ENCODE assay signal across 20 cellular contexts in the genomic region with DNA sequence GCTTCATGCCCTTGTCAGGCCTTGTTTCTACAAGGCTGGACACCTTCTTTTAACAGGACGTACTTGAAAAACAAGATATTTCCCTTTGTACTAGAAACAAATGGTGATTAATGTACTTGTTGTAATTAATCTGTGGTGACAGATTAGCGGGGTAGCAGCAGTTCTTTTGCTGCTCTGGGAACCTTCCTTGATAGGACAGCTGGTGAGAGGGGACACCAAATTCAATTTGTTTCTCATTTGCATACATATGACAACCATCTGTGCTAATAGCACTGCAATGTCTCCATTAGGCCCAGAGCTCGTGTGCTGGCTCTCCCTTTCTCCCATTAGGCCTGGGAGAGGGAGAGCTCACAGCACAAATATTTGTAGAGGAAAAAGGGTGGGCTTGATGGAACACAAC.
DNase-seq lines count a peak whose midpoint lies in the region; ATAC-seq and TF ChIP-seq lines count a peak whose summit lies in the region.
"Had no signal": no experiment of that assay in that cellular context is flagged by ENCODE, and none has a peak within 500 bp of the region (broad histone marks: within the 10 kb centered on the region; RNA-seq: fewer than 3 reads in every experiment).

No MANE protein-coding gene starts in this region.

- ATAC-seq in SK-N-SH treated with all-trans-retinoic acid at 6 μM for 48 hours (no peak), HG03025 (IDR thresholded peaks at IDR 0.05; ENCODE audit: low FRiP score, unreplicated experiment) (no peak)
- ATAC-seq: K562 had no signal

- no peak overlapping the region for H3K4me2 ChIP-seq in SK-N-SH
- H3K4me2 ChIP-seq: BLaER1 treated with 17β-estradiol and CSF1 and Interleukin-3, amounts not matched to agents 10 nM and 100 nM had no signal

- TF ChIP-seq EP300 in SK-N-SH (IDR thresholded peaks at IDR 0.05; ENCODE audit: borderline replicate concordance in 1 of 2, low read depth in 1 of 2, low read length in 1 of 2), result no peak

- H3K36me3 ChIP-seq in SK-N-SH (replicated peaks in 1 of 2; ENCODE audit: control insufficient read depth in 1 of 2, insufficient read depth in 2 of 2, low read length in 1 of 2), result no peaks in the 10 kb centered on the region

- no peaks in the 10 kb centered on the region for H3K9me3 Mint-ChIP-seq in glutamatergic neuron (ENCODE audit: unreplicated experiment)
- H3K9me3 Mint-ChIP-seq: H9 had no signal

- peaks cover 2% of the 10 kb centered on the region for H3K4me1 Mint-ChIP-seq in glutamatergic neuron (ENCODE audit: low read depth, unreplicated experiment)
- H3K4me1 Mint-ChIP-seq: H9 had no signal

- POLR2A ChIA-PET in SK-N-SH (lab: Yijun Ruan, JAX), result no interaction called here

- H3K79me2 ChIP-seq in SK-N-SH (ENCODE audit: insufficient read depth), result no peaks in the 10 kb centered on the region

- no peak overlapping the region for H2AFZ ChIP-seq in SK-N-SH (ENCODE audit: low read depth)

- H3K36me3 Mint-ChIP-seq in glutamatergic neuron (ENCODE audit: unreplicated experiment), result no peaks in the 10 kb centered on the region

- no peaks in the 10 kb centered on the region for H3F3A ChIP-seq in SK-N-SH (replicated peaks; ENCODE audit: insufficient read depth)

- no peak for TF ChIP-seq RAD21 in SK-N-SH (IDR thresholded peaks at IDR 0.05; ENCODE audit: low read length)

- no peaks in the 10 kb centered on the region for H3K27me3 ChIP-seq in SK-N-SH (ENCODE audit: insufficient read depth)
- H3K27me3 ChIP-seq: BLaER1 treated with 17β-estradiol and CSF1 and Interleukin-3, amounts not matched to agents 10 nM and 100 nM had no signal

- H3K27ac Mint-ChIP-seq in glutamatergic neuron (ENCODE audit: unreplicated experiment), result no peak overlapping the region
- H3K27ac Mint-ChIP-seq: H9 had no signal

- no peaks in the 10 kb centered on the region for H3K9me3 ChIP-seq in SK-N-SH

- 28% methylated on average over 3 of the region's 3 CpGs for WGBS in SK-N-SH (ENCODE audit: low lambda C conversion rate)

- H3K9me2 ChIP-seq in SK-N-SH, result no peaks in the 10 kb centered on the region

- H3K9ac ChIP-seq in SK-N-SH, result no peak overlapping the region
- H3K9ac ChIP-seq: BLaER1 treated with 17β-estradiol and CSF1 and Interleukin-3, amounts not matched to agents 10 nM and 100 nM had no signal

- no peaks in the 10 kb centered on the region; a peak in 1 of 4 replicates for H3K4me1 ChIP-seq in SK-N-SH (ENCODE audit: control insufficient read depth in 1 of 2, insufficient read depth in 2 of 2, low read depth in 1 of 2, low read length in 1 of 2)
- H3K4me1 ChIP-seq: BLaER1 treated with 17β-estradiol and CSF1 and Interleukin-3, amounts not matched to agents 10 nM and 100 nM had no signal

- CTCF ChIA-PET in SK-N-SH (lab: Yijun Ruan, JAX), result interaction anchor here (1.0 kb wide), 1 partner anchor 15 kb away, joined by 3 read pairs; no protein-coding TSS in a partner anchor

- H3K4me3 ChIP-seq in SK-N-SH (ENCODE audit: low read depth in 2 of 2, low read length in 1 of 2), result no peak overlapping the region
- H3K4me3 ChIP-seq: BLaER1 treated with 17β-estradiol and CSF1 and Interleukin-3, amounts not matched to agents 10 nM and 100 nM; K562 had no signal

- no peaks in the 10 kb centered on the region for H4K20me1 ChIP-seq in SK-N-SH (ENCODE audit: insufficient read depth)
- H4K20me1 ChIP-seq: BLaER1 treated with 17β-estradiol and CSF1 and Interleukin-3, amounts not matched to agents 10 nM and 100 nM had no signal

- peak; percentile 12 for DNase-seq in SK-N-SH
- peak; percentile 79 for DNase-seq in cerebellar cortex (ENCODE audit: low spot score)
- DNase-seq in glutamatergic neuron, result peak; percentile 19
- no peak for DNase-seq in Kasumi-1 (lab: John Stamatoyannopoulos, UW)
- DNase-seq in HPDE6-E6E7 (ENCODE audit: extremely low spot score), result no peak
- DNase-seq: 8988T; AML-193; Calu3; CD4-positive, CD25-positive, alpha-beta regulatory T cell; DMS153; DMS79 treated with DMSO at 0.1 percent for 48 hours; EL; GDM1; GOT3; H9 had no signal

- TF ChIP-seq CTCF in SK-N-SH (IDR thresholded peaks at IDR 0.05), result no peak
- TF ChIP-seq CTCF in glutamatergic neuron (IDR thresholded peaks at IDR 0.05; ENCODE audit: partially characterized antibody, unreplicated experiment), result no peak

- no peak overlapping the region for H3K4me3 Mint-ChIP-seq in glutamatergic neuron (ENCODE audit: unreplicated experiment)
- H3K4me3 Mint-ChIP-seq: CD4-positive, CD25-positive, alpha-beta regulatory T cell; H9 had no signal

- no peak overlapping the region for H3K27ac ChIP-seq in SK-N-SH (ENCODE audit: low read depth in 2 of 2, low read length in 1 of 2)
- H3K27ac ChIP-seq: BLaER1 treated with 17β-estradiol and CSF1 and Interleukin-3, amounts not matched to agents 10 nM and 100 nM; HL-60 had no signal

- H3K27me3 Mint-ChIP-seq in glutamatergic neuron (ENCODE audit: unreplicated experiment), result no peaks in the 10 kb centered on the region
- H3K27me3 Mint-ChIP-seq: CD4-positive, CD25-positive, alpha-beta regulatory T cell had no signal

TF ChIP-seq in SK-N-SH, 30 proteins besides CTCF, POLR2A, EP300 and RAD21:
- no peak for TF ChIP-seq TEAD4 (IDR thresholded peaks at IDR 0.05; ENCODE audit: borderline replicate concordance, insufficient read depth)
- TF ChIP-seq EZH2phosphoT487 (IDR thresholded peaks at IDR 0.05; ENCODE audit: borderline replicate concordance, low read depth), result no peak
- TF ChIP-seq MEF2A (IDR thresholded peaks at IDR 0.05; ENCODE audit: borderline replicate concordance, low read depth), result no peak
- TF ChIP-seq JUND (IDR thresholded peaks at IDR 0.05), result no peak
- no peak for TF ChIP-seq RXRA (IDR thresholded peaks at IDR 0.05; ENCODE audit: borderline replicate concordance, low read depth)
- no peak for TF ChIP-seq SMC3 (IDR thresholded peaks at IDR 0.05; ENCODE audit: low read depth, low read length)
- no peak for TF ChIP-seq GABPA (IDR thresholded peaks at IDR 0.05; ENCODE audit: low read depth)
- no peak for TF ChIP-seq ZBTB33 (IDR thresholded peaks at IDR 0.05; ENCODE audit: borderline replicate concordance, low read depth)
- no peak for TF ChIP-seq RCOR1 (IDR thresholded peaks at IDR 0.05; ENCODE audit: low read length)
- TF ChIP-seq NRF1 (IDR thresholded peaks at IDR 0.05; ENCODE audit: low read depth, low read length), result no peak
- TF ChIP-seq FOSL2 (IDR thresholded peaks at IDR 0.05; ENCODE audit: borderline replicate concordance, low read depth), result no peak

TF ChIP-seq in SK-N-SH treated with all-trans-retinoic acid at 6 μM for 48 hours, 23 proteins besides CTCF, POLR2A, EP300 and RAD21 (continues in another document):
- TF ChIP-seq ARNTL (CRISPR knock-in tag; IDR thresholded peaks at IDR 0.05; ENCODE audit: borderline replicate concordance, low read depth), result no peak
- TF ChIP-seq ZNF70 (CRISPR knock-in tag; IDR thresholded peaks at IDR 0.05), result no peak
- TF ChIP-seq CSRNP3 (CRISPR knock-in tag; IDR thresholded peaks at IDR 0.05), result no peak
- TF ChIP-seq, protein P1, sequence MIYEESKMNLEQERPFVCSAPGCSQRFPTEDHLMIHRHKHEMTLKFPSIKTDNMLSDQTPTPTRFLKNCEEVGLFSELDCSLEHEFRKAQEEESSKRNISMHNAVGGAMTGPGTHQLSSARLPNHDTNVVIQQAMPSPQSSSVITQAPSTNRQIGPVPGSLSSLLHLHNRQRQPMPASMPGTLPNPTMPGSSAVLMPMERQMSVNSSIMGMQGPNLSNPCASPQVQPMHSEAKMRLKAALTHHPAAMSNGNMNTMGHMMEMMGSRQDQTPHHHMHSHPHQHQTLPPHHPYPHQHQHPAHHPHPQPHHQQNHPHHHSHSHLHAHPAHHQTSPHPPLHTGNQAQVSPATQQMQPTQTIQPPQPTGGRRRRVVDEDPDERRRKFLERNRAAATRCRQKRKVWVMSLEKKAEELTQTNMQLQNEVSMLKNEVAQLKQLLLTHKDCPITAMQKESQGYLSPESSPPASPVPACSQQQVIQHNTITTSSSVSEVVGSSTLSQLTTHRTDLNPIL (CRISPR knock-in tag; IDR thresholded peaks at IDR 0.05; ENCODE audit: low read depth), result no peak
- no peak for TF ChIP-seq GLIS3 (CRISPR knock-in tag; IDR thresholded peaks at IDR 0.05)
- TF ChIP-seq PPARA (CRISPR knock-in tag; IDR thresholded peaks at IDR 0.05; ENCODE audit: borderline replicate concordance), result no peak
- TF ChIP-seq CSDC2 (CRISPR knock-in tag; IDR thresholded peaks at IDR 0.05), result no peak
- TF ChIP-seq ZFP3 (CRISPR knock-in tag; IDR thresholded peaks at IDR 0.05), result no peak
- no peak for TF ChIP-seq RARB (CRISPR knock-in tag; IDR thresholded peaks at IDR 0.05)
- TF ChIP-seq, protein P2, sequence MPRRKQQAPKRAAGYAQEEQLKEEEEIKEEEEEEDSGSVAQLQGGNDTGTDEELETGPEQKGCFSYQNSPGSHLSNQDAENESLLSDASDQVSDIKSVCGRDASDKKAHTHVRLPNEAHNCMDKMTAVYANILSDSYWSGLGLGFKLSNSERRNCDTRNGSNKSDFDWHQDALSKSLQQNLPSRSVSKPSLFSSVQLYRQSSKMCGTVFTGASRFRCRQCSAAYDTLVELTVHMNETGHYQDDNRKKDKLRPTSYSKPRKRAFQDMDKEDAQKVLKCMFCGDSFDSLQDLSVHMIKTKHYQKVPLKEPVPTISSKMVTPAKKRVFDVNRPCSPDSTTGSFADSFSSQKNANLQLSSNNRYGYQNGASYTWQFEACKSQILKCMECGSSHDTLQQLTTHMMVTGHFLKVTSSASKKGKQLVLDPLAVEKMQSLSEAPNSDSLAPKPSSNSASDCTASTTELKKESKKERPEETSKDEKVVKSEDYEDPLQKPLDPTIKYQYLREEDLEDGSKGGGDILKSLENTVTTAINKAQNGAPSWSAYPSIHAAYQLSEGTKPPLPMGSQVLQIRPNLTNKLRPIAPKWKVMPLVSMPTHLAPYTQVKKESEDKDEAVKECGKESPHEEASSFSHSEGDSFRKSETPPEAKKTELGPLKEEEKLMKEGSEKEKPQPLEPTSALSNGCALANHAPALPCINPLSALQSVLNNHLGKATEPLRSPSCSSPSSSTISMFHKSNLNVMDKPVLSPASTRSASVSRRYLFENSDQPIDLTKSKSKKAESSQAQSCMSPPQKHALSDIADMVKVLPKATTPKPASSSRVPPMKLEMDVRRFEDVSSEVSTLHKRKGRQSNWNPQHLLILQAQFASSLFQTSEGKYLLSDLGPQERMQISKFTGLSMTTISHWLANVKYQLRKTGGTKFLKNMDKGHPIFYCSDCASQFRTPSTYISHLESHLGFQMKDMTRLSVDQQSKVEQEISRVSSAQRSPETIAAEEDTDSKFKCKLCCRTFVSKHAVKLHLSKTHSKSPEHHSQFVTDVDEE (CRISPR knock-in tag; IDR thresholded peaks at IDR 0.05), result no peak

Comparison
In these comparisons a context has a peak if more than half of its experiments do, and no peak if none do; other contexts are left out.
1. DNase-seq: peak in SK-N-SH (single experiment), cerebellar cortex (single experiment) and glutamatergic neuron (single experiment); none in Kasumi-1 (0 of 2) and HPDE6-E6E7 (single experiment).